ENCODE assay signal across 1 cellular context in genomic region chr18:9877655-9878014, GRCh38.
TF ChIP-seq lines count a peak whose summit lies in the region.

No MANE protein-coding gene starts in this region.

TF ChIP-seq in H1, 55 proteins besides CTCF, POLR2A, EP300 and RAD21:
- TF ChIP-seq GABPA (IDR thresholded peaks at IDR 0.05; ENCODE audit: borderline replicate concordance, insufficient read depth, low read length) (no peak), ATF2 (IDR thresholded peaks at IDR 0.05; ENCODE audit: low read length) (no peak), JUND (IDR thresholded peaks at IDR 0.05; ENCODE audit: low read length) (no peak), NANOG (IDR thresholded peaks at IDR 0.05; ENCODE audit: insufficient read depth, low read depth, low read length, poor library complexity, severe bottlenecking) (no peak), SIN3A (conservative IDR thresholded peaks at IDR 0.05 in 1 of 2, IDR thresholded peaks at IDR 0.05 in 1 of 2; ENCODE audit: low read depth in 1 of 2, low read length in 2 of 2) (no peak), YY1 (IDR thresholded peaks at IDR 0.05; ENCODE audit: low read depth, low read length) (no peak), POU5F1 (IDR thresholded peaks at IDR 0.05; ENCODE audit: low read depth, low read length) (no peak), BCL11A (IDR thresholded peaks at IDR 0.05; ENCODE audit: low read depth in 2 of 2, low read length in 2 of 2) (no peak), NRF1 (IDR thresholded peaks at IDR 0.05; ENCODE audit: low read depth, low read length) (no peak)
